Comparison of ENCODE assay signal across 1 cellular context in genomic region chr2:148756292-148756975, GRCh38.
TF ChIP-seq lines count a peak whose summit lies in the region.

No MANE protein-coding gene starts in this region.

TF ChIP-seq in GM12878, 131 proteins besides CTCF, POLR2A, EP300 and RAD21 (continued from another document):
- TF ChIP-seq, protein P1, sequence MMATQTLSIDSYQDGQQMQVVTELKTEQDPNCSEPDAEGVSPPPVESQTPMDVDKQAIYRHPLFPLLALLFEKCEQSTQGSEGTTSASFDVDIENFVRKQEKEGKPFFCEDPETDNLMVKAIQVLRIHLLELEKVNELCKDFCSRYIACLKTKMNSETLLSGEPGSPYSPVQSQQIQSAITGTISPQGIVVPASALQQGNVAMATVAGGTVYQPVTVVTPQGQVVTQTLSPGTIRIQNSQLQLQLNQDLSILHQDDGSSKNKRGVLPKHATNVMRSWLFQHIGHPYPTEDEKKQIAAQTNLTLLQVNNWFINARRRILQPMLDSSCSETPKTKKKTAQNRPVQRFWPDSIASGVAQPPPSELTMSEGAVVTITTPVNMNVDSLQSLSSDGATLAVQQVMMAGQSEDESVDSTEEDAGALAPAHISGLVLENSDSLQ (IDR thresholded peaks at IDR 0.05) = no peak
- TF ChIP-seq BCL11A (IDR thresholded peaks at IDR 0.05; ENCODE audit: low read depth, low read length) = no peak
- TF ChIP-seq KDM1A (IDR thresholded peaks at IDR 0.05; ENCODE audit: borderline replicate concordance) = no peak
- no peak for TF ChIP-seq ZNF622 (IDR thresholded peaks at IDR 0.05)
- no peak for TF ChIP-seq MTA3 (IDR thresholded peaks at IDR 0.05; ENCODE audit: borderline replicate concordance, low read length)
- no peak for TF ChIP-seq EZH2 (IDR thresholded peaks at IDR 0.05; ENCODE audit: borderline replicate concordance, control insufficient read depth, low read depth, low read length)
- TF ChIP-seq CHD1 (IDR thresholded peaks at IDR 0.05; ENCODE audit: low read depth, low read length) = no peak
- no peak for TF ChIP-seq TCF3 (IDR thresholded peaks at IDR 0.05; ENCODE audit: borderline replicate concordance, insufficient read depth, low read depth, low read length)
- no peak for TF ChIP-seq BCLAF1 (IDR thresholded peaks at IDR 0.05)
TF ChIP-seq in GM12878: peak in this region for 0.
